In genomic region chr10:133158756-133159610, GRCh38 we compare ENCODE assay signal across 11 cellular contexts. TPM values are rescaled to one million over a fixed set of nuclear protein-coding genes. Genes with fewer than 3 reads are reported as not detected.
A peak's percentile ranks its signal among the peaks of the same experiment; 100 is the strongest.
DNase-seq lines count a peak whose midpoint lies in the region; ATAC-seq, FAIRE-seq and TF ChIP-seq lines count a peak whose summit lies in the region.
"Had no signal": no experiment of that assay in that cellular context is flagged by ENCODE, and none has a peak within 500 bp of the region (broad histone marks: within the 10 kb centered on the region; RNA-seq: fewer than 3 reads in every experiment).

No MANE protein-coding gene starts in this region.

- H3K4me1 ChIP-seq in Panc1 (ENCODE audit: control insufficient read depth, insufficient read depth, low read length) (peaks cover 17% of the 10 kb centered on the region), kidney (ENCODE audit: control insufficient read depth in 1 of 2, insufficient read depth in 1 of 2, low read depth in 1 of 2, low read length in 2 of 2) (peaks cover 0 to 8% of the 10 kb centered on the region in 2 donors), spleen (peaks cover 0 to 23% (median 14%) of the 10 kb centered on the region in 6 donors), stomach (peaks cover 13 to 26% (median 24%) of the 10 kb centered on the region in 4 donors)

- H3K27me3 ChIP-seq in Panc1 (ENCODE audit: control insufficient read depth, insufficient read depth, low read length): peaks cover 8% of the 10 kb centered on the region; the same call in 1 of the 2 replicates
- H3K27me3 ChIP-seq in spleen (replicated peaks in 1 of 7): peaks cover 0 to 65% (median 42%) of the 10 kb centered on the region in 7 donors
- H3K27me3 ChIP-seq in stomach: peaks cover 3 to 64% (median 40%) of the 10 kb centered on the region in 3 donors
- H3K27me3 ChIP-seq: vagina had no signal

- peaks cover 0 to 4% (median 0%) of the 10 kb centered on the region in 9 donors for H3K9me3 Mint-ChIP-seq in naive thymus-derived CD8-positive, alpha-beta T cell
- H3K9me3 Mint-ChIP-seq: activated naive CD8-positive, alpha-beta T cell treated with anti-CD3 and anti-CD28 coated beads, Interleukin-2, amount 50 U/mL, for 24 hours had no signal

- WGBS in spleen, 5 donors: 51 to 66% (median 63%) methylated on average over 13 to 23 of the region's 23 CpGs
- WGBS in stomach, 5 donors: 28 to 42% (median 34%) methylated on average over 17 to 23 of the region's 23 CpGs

- H3K27me3 Mint-ChIP-seq in naive thymus-derived CD8-positive, alpha-beta T cell: peaks cover 7 to 34% (median 17%) of the 10 kb centered on the region in 5 donors

- H3K9me3 ChIP-seq in Panc1 (ENCODE audit: control insufficient read depth, insufficient read depth, low read depth, low read length): no peaks in the 10 kb centered on the region
- no peaks in the 10 kb centered on the region for H3K9me3 ChIP-seq in kidney (ENCODE audit: control insufficient read depth in 1 of 2, low read length in 2 of 2)
- no peaks in the 10 kb centered on the region for H3K9me3 ChIP-seq in spleen
- no peaks in the 10 kb centered on the region for H3K9me3 ChIP-seq in stomach
- H3K9me3 ChIP-seq: vagina had no signal

- no peaks in the 10 kb centered on the region for H3K4me1 Mint-ChIP-seq in naive thymus-derived CD8-positive, alpha-beta T cell
- H3K4me1 Mint-ChIP-seq: activated naive CD8-positive, alpha-beta T cell treated with anti-CD3 and anti-CD28 coated beads, Interleukin-2, amount 50 U/mL, for 24 hours had no signal

- peak; percentile 61 for ATAC-seq in Panc1
- no peak for ATAC-seq in naive thymus-derived CD8-positive, alpha-beta T cell
- ATAC-seq: activated naive CD8-positive, alpha-beta T cell treated with anti-CD3 and anti-CD28 coated beads, Interleukin-2, amount 50 U/mL, for 24 hours had no signal

- H3K36me3 Mint-ChIP-seq in naive thymus-derived CD8-positive, alpha-beta T cell: no peaks in the 10 kb centered on the region

- BruUV-seq in Panc1 (replicated peaks; lab: Mats Ljungman, UMichigan): no TSS peak

- in situ Hi-C loops in Panc1 (cut with HindIII; ENCODE audit: low pct_unique_long_range_greater_than_20kb, low sequenced_read_pairs): no loop called here

- intact Hi-C loops in Panc1 (cut with micrococcal nuclease; ENCODE audit: unreplicated experiment) (no loop called here), kidney (cut with DNase I) (no loop called here), spleen (cut with DNase I; ENCODE audit: low total_unique reads) (no loop called here), stomach (cut with DNase I; ENCODE audit: low total_unique reads) (no loop called here)

- CTCF ChIA-PET in Panc1 (lab: Charles Lee): no interaction called here

- no peak overlapping the region for H3K9ac ChIP-seq in kidney (ENCODE audit: low read length in 2 of 2)

- no peak for FAIRE-seq in kidney (lab: Jason Lieb, UNC)

- POLR2A ChIA-PET in Panc1 (lab: Charles Lee): interaction anchor here (0.5 kb wide), 1 partner anchor 50 kb away, joined by 15 read pairs; no protein-coding TSS in a partner anchor
- POLR2A ChIA-PET in naive thymus-derived CD8-positive, alpha-beta T cell (lab: Charles Lee): no interaction called here

- no peak for TF ChIP-seq CTCF in Panc1 (IDR thresholded peaks at IDR 0.05)
- no peak for TF ChIP-seq CTCF in kidney (IDR thresholded peaks at IDR 0.05; ENCODE audit: borderline replicate concordance, extremely low read depth, insufficient read depth)
- TF ChIP-seq CTCF in spleen (IDR thresholded peaks at IDR 0.05 in 8 of 11, conservative IDR thresholded peaks at IDR 0.05 in 3 of 11): no peak
- no peak for TF ChIP-seq CTCF in stomach (IDR thresholded peaks at IDR 0.05)

- H3K4me3 ChIP-seq in Panc1 (ENCODE audit: low read depth in 2 of 2, low read length in 2 of 2) (peak overlapping the region; percentile 33 to 43; a peak in 2 of 4 replicates), kidney (ENCODE audit: low read length in 2 of 2) (no peak overlapping the region), spleen (peak overlapping the region in 1 of 8 donors; percentile 72), stomach (no peak overlapping the region)

- TF ChIP-seq POLR2A in spleen (IDR thresholded peaks at IDR 0.05) (no peak), stomach (IDR thresholded peaks at IDR 0.05) (no peak)

- no peaks in the 10 kb centered on the region for H3K36me3 ChIP-seq in Panc1 (ENCODE audit: control insufficient read depth, insufficient read depth, low read length)
- no peaks in the 10 kb centered on the region for H3K36me3 ChIP-seq in kidney (ENCODE audit: control insufficient read depth in 1 of 2, insufficient read depth in 2 of 2, low read length in 2 of 2)
- no peaks in the 10 kb centered on the region for H3K36me3 ChIP-seq in spleen
- H3K36me3 ChIP-seq in stomach: no peaks in the 10 kb centered on the region
- H3K36me3 ChIP-seq: vagina had no signal

- no peak overlapping the region for H3K27ac ChIP-seq in Panc1 (ENCODE audit: low read length)
- H3K27ac ChIP-seq in kidney (ENCODE audit: low read depth in 2 of 2, low read length in 2 of 2): no peak overlapping the region
- H3K27ac ChIP-seq in spleen: no peak overlapping the region
- H3K27ac ChIP-seq in stomach: no peak overlapping the region
- H3K27ac ChIP-seq: vagina had no signal

- DNase-seq in NCI-H748 (lab: John Stamatoyannopoulos, UW; ENCODE audit: unreplicated experiment): peak; percentile 21
- no peak for DNase-seq in NCI-H748 treated with DMSO at 0.1 percent for 48 hours (lab: John Stamatoyannopoulos, UW)
- no peak for DNase-seq in Panc1 (ENCODE audit: low read depth, low spot score)
- peak; percentile 81 for DNase-seq in kidney
- peak; percentile 75 for DNase-seq in spleen
- no peak for DNase-seq in inferior parietal cortex (ENCODE audit: extremely low spot score)
- DNase-seq in stomach: no peak
- no peak for DNase-seq in naive thymus-derived CD8-positive, alpha-beta T cell
- DNase-seq: activated naive CD8-positive, alpha-beta T cell treated with anti-CD3 and anti-CD28 coated beads, Interleukin-2, amount 50 U/mL, for 24 hours; stimulated activated CD4-positive, alpha-beta T cell treated with anti-CD3 and anti-CD28 coated beads, Interleukin-4, amount 100 ng/mL, for 24 hours had no signal

- no peak overlapping the region for H3K27ac Mint-ChIP-seq in naive thymus-derived CD8-positive, alpha-beta T cell
- H3K27ac Mint-ChIP-seq: activated naive CD8-positive, alpha-beta T cell treated with anti-CD3 and anti-CD28 coated beads, Interleukin-2, amount 50 U/mL, for 24 hours had no signal

- H3K4me3 Mint-ChIP-seq in naive thymus-derived CD8-positive, alpha-beta T cell: peak overlapping the region in 5 of 10 donors; percentile 14 to 45 (median 18)
- H3K4me3 Mint-ChIP-seq: activated naive CD8-positive, alpha-beta T cell treated with anti-CD3 and anti-CD28 coated beads, Interleukin-2, amount 50 U/mL, for 24 hours had no signal

- TF ChIP-seq EP300 in stomach (IDR thresholded peaks at IDR 0.05): no peak

RNA-seq across cellular contexts. Expression of gene KNDC1, which starts 1.0 kb away (rescaled TPM):
- total RNA-seq in Panc1 (2021; ENCODE audit: unreplicated experiment) (2.6 TPM), kidney (8.7 TPM), spleen (1 to 10 TPM in 5 of 7 donors, under 1 TPM in 2; 0.32 to 3.5 (median 2.5) TPM), stomach (1 to 10 TPM in 2 of 5 donors, under 1 TPM in 2, not detected in 1; 0.55 to 1.7 (median 0.80) TPM)
- polyA plus RNA-seq in Panc1 (2012; ENCODE audit: insufficient read length): 8.2 TPM
- polyA plus RNA-seq in kidney (ENCODE audit: insufficient read depth, low read depth, low replicate concordance) (0.43 TPM), spleen (under 1 TPM; 0.05 to 0.43 (median 0.29) TPM), stomach (under 1 TPM; 0.05 to 1.00 (median 0.46) TPM)
- total RNA-seq in naive thymus-derived CD8-positive, alpha-beta T cell: under 1 TPM in 1 of 2 experiments, not detected in 1; 0.49 TPM
- polyA plus RNA-seq in naive thymus-derived CD8-positive, alpha-beta T cell: not detected

Comparison
In these comparisons a context has a peak if more than half of its experiments do, and no peak if none do; other contexts are left out.
1. DNase-seq: peak in NCI-H748 (single experiment), kidney (single experiment) and spleen (single experiment); none in NCI-H748 treated with DMSO at 0.1 percent for 48 hours (single experiment), Panc1 (single experiment), inferior parietal cortex (single experiment), stomach (single experiment) and naive thymus-derived CD8-positive, alpha-beta T cell (0 of 10).
2. H3K4me3 ChIP-seq: peak in Panc1 (2 of 2); none in kidney (0 of 2) and stomach (0 of 4).